Comparison of ENCODE assay signal across 17 cellular contexts in genomic region chr11:1326435-1327063, GRCh38. TPM values are rescaled to one million over a fixed set of nuclear protein-coding genes. Genes with fewer than 3 reads are reported as not detected.
A peak's percentile ranks its signal among the peaks of the same experiment; 100 is the strongest.
DNase-seq lines count a peak whose midpoint lies in the region; ATAC-seq and TF ChIP-seq lines count a peak whose summit lies in the region.
"Had no signal": no experiment of that assay in that cellular context is flagged by ENCODE, and none has a peak within 500 bp of the region (broad histone marks: within the 10 kb centered on the region; RNA-seq: fewer than 3 reads in every experiment).

No MANE protein-coding gene starts in this region.

- intact Hi-C loops in esophagus muscularis mucosa (cut with DNase I) = no loop called here
- intact Hi-C loops in Caco-2 (cut with micrococcal nuclease; ENCODE audit: unreplicated experiment) = no loop called here

- DNase-seq in EL = peak; percentile 25
- DNase-seq in LHCN-M2 (ENCODE audit: low read depth) = peak; percentile 37
- no peak for DNase-seq in neuronal stem cell (ENCODE audit: low spot score)
- DNase-seq in esophagus muscularis mucosa (ENCODE audit: extremely low spot score) = no peak
- no peak for DNase-seq in pons (ENCODE audit: low spot score)
- no peak for DNase-seq in Caco-2
- DNase-seq: activated naive CD8-positive, alpha-beta T cell treated with anti-CD3 and anti-CD28 coated beads, Interleukin-2, amount 10 ng/mL, durations not matched to agents 7 days and 5 days; effector CD4-positive, alpha-beta T cell; foreskin keratinocyte; left cardiac atrium; MV-4-11; NCI-H2081 treated with DMSO at 0.1 percent for 48 hours; NCI-H526; stimulated activated CD4-positive, alpha-beta T cell treated with anti-CD3 and anti-CD28 coated beads, Interleukin-4, amount 100 ng/mL, for 4 hours; thyroid gland had no signal

- H2BK5ac ChIP-seq in neuronal stem cell (ENCODE audit: low read length) = no peak overlapping the region

- H3K18ac ChIP-seq in neuronal stem cell (ENCODE audit: low read length) = no peak overlapping the region

- H2BK15ac ChIP-seq in neuronal stem cell (ENCODE audit: low read length) = no peak overlapping the region

- H3K4me2 ChIP-seq in neuronal stem cell (ENCODE audit: insufficient read depth, low read length, poor library complexity, severe bottlenecking) = no peak overlapping the region

- BruUV-seq in Caco-2 (replicated peaks; lab: Mats Ljungman, UMichigan) = no TSS peak

- H3K27me3 ChIP-seq in neuronal stem cell (ENCODE audit: control insufficient read depth in 3 of 3, insufficient read depth in 3 of 3, low read depth in 1 of 3, low read length in 3 of 3) = peaks cover 0 to 11% (median 0%) of the 10 kb centered on the region in 3 experiments
- H3K27me3 ChIP-seq in esophagus muscularis mucosa = peaks cover 0 to 6% (median 0%) of the 10 kb centered on the region in 4 donors
- H3K27me3 ChIP-seq in Caco-2 (replicated peaks; ENCODE audit: control insufficient read depth, insufficient read depth, low read length) = no peaks in the 10 kb centered on the region
- H3K27me3 ChIP-seq: BLaER1 treated with 17β-estradiol and CSF1 and Interleukin-3, amounts not matched to agents 10 nM and 100 nM; thyroid gland had no signal

- peaks cover 24% of the 10 kb centered on the region for H3K27me3 Mint-ChIP-seq in activated T-helper 17 cell treated with anti-CD3 and anti-CD28 coated beads, Interleukin-2, amount 50 U/mL, for 72 hours
- peaks cover 14% of the 10 kb centered on the region for H3K27me3 Mint-ChIP-seq in Caco-2 (ENCODE audit: insufficient read depth, unreplicated experiment)

- H3K4ac ChIP-seq in neuronal stem cell (ENCODE audit: low read length) = no peak overlapping the region

- H4K91ac ChIP-seq in neuronal stem cell (ENCODE audit: low read depth, low read length, poor library complexity) = no peak overlapping the region

- H3K23ac ChIP-seq in neuronal stem cell (ENCODE audit: low read depth, low read length, poor library complexity) = no peak overlapping the region

- H3K9ac ChIP-seq in neuronal stem cell (ENCODE audit: low read depth, low read length, poor library complexity) = no peak overlapping the region
- H3K9ac ChIP-seq: BLaER1 treated with 17β-estradiol and CSF1 and Interleukin-3, amounts not matched to agents 10 nM and 100 nM had no signal

- TF ChIP-seq CTCF in esophagus muscularis mucosa (IDR thresholded peaks at IDR 0.05) (no peak), Caco-2 (IDR thresholded peaks at IDR 0.05; ENCODE audit: insufficient read depth in 1 of 2, low read depth in 1 of 2, low read length in 1 of 2, severe bottlenecking in 1 of 2, unreplicated experiment in 1 of 2) (no peak)

- no peak overlapping the region for H2AK5ac ChIP-seq in neuronal stem cell (ENCODE audit: low read depth, low read length)

- peak overlapping the region; percentile 9 for H2AFZ ChIP-seq in neuronal stem cell (ENCODE audit: low read length)

- no peak overlapping the region for H2BK12ac ChIP-seq in neuronal stem cell (ENCODE audit: low read length)

- no CpG with 5 or more reads among the region's 11 CpGs for WGBS in neuronal stem cell (ENCODE audit: extremely low coverage in 2 of 2, insufficient read length in 2 of 2, insufficient replicate concordance in 1 of 2), 2 donors
- WGBS in esophagus muscularis mucosa = 78% methylated on average over 11 of the region's 11 CpGs

- TF ChIP-seq EP300 in esophagus muscularis mucosa (IDR thresholded peaks at IDR 0.05) = no peak

- H3K14ac ChIP-seq in neuronal stem cell (ENCODE audit: low read length) = no peak overlapping the region

- H3K4me1 Mint-ChIP-seq in activated T-helper 17 cell treated with anti-CD3 and anti-CD28 coated beads, Interleukin-2, amount 50 U/mL, for 72 hours = peaks cover 14% of the 10 kb centered on the region
- H3K4me1 Mint-ChIP-seq in Caco-2 (ENCODE audit: low read depth, unreplicated experiment) = no peaks in the 10 kb centered on the region

- H3K79me1 ChIP-seq in neuronal stem cell (ENCODE audit: low read depth, low read length) = no peaks in the 10 kb centered on the region

- TF ChIP-seq POLR2A in esophagus muscularis mucosa (IDR thresholded peaks at IDR 0.05; ENCODE audit: low read depth) = no peak

- no peaks in the 10 kb centered on the region for H3K36me3 ChIP-seq in neuronal stem cell (replicated peaks in 1 of 2; ENCODE audit: control insufficient read depth in 2 of 2, insufficient read depth in 2 of 2, low read length in 2 of 2)
- H3K36me3 ChIP-seq in esophagus muscularis mucosa = no peaks in the 10 kb centered on the region
- H3K36me3 ChIP-seq in Caco-2 (ENCODE audit: control insufficient read depth, insufficient read depth, low read length) = no peaks in the 10 kb centered on the region
- H3K36me3 ChIP-seq: BLaER1 treated with 17β-estradiol and CSF1 and Interleukin-3, amounts not matched to agents 10 nM and 100 nM; thyroid gland had no signal

- POLR2A ChIA-PET in Caco-2 (lab: Charles Lee) = no interaction called here

- H3K27ac ChIP-seq in neuronal stem cell (replicated peaks; ENCODE audit: low read length) (no peak overlapping the region), esophagus muscularis mucosa (replicated peaks in 1 of 4) (no peak overlapping the region)
- H3K27ac ChIP-seq: BLaER1 treated with 17β-estradiol and CSF1 and Interleukin-3, amounts not matched to agents 10 nM and 100 nM; foreskin keratinocyte; thyroid gland had no signal

- no peak overlapping the region for H4K8ac ChIP-seq in neuronal stem cell (ENCODE audit: low read depth, low read length)

- peaks cover 14% of the 10 kb centered on the region for H3K9me3 Mint-ChIP-seq in activated T-helper 17 cell treated with anti-CD3 and anti-CD28 coated beads, Interleukin-2, amount 50 U/mL, for 72 hours
- peaks cover 4% of the 10 kb centered on the region for H3K9me3 Mint-ChIP-seq in Caco-2 (ENCODE audit: unreplicated experiment)

- no peak overlapping the region for H3K4me3 ChIP-seq in neuronal stem cell (ENCODE audit: low read length in 2 of 2)
- H3K4me3 ChIP-seq in esophagus muscularis mucosa = no peak overlapping the region
- H3K4me3 ChIP-seq in Caco-2 (ENCODE audit: low read depth, low read length) = no peak overlapping the region
- H3K4me3 ChIP-seq: BLaER1 treated with 17β-estradiol and CSF1 and Interleukin-3, amounts not matched to agents 10 nM and 100 nM; thyroid gland had no signal

- no peak overlapping the region for H2BK120ac ChIP-seq in neuronal stem cell (ENCODE audit: low read depth, low read length)

- CTCF ChIA-PET in Caco-2 (lab: Charles Lee) = no interaction called here

- H3K27ac Mint-ChIP-seq in activated T-helper 17 cell treated with anti-CD3 and anti-CD28 coated beads, Interleukin-2, amount 50 U/mL, for 72 hours = peak overlapping the region; percentile 20
- no peak overlapping the region for H3K27ac Mint-ChIP-seq in Caco-2 (ENCODE audit: unreplicated experiment)
- H3K27ac Mint-ChIP-seq: activated naive CD8-positive, alpha-beta T cell treated with anti-CD3 and anti-CD28 coated beads, Interleukin-2, amount 10 ng/mL, durations not matched to agents 7 days and 5 days had no signal

- no peaks in the 10 kb centered on the region for H3K36me3 Mint-ChIP-seq in activated T-helper 17 cell treated with anti-CD3 and anti-CD28 coated beads, Interleukin-2, amount 50 U/mL, for 72 hours (ENCODE audit: low read depth)
- no peaks in the 10 kb centered on the region for H3K36me3 Mint-ChIP-seq in Caco-2 (ENCODE audit: insufficient read depth, unreplicated experiment)

- H3K9me3 ChIP-seq in neuronal stem cell (replicated peaks in 1 of 2; ENCODE audit: control insufficient read depth in 2 of 2, insufficient read depth in 1 of 2, low read depth in 1 of 2, low read length in 2 of 2) (peaks cover 4 to 13% of the 10 kb centered on the region in 2 donors), esophagus muscularis mucosa (peaks cover 0 to 18% (median 0%) of the 10 kb centered on the region in 4 donors), Caco-2 (peaks cover 6% of the 10 kb centered on the region)
- H3K9me3 ChIP-seq: thyroid gland had no signal

- ATAC-seq in activated T-helper 17 cell treated with anti-CD3 and anti-CD28 coated beads, Interleukin-2, amount 50 U/mL, for 72 hours (replicated peaks) = no peak
- ATAC-seq: foreskin keratinocyte, left cardiac atrium had no signal

- H3K4me3 Mint-ChIP-seq in activated T-helper 17 cell treated with anti-CD3 and anti-CD28 coated beads, Interleukin-2, amount 50 U/mL, for 72 hours = peak overlapping the region; percentile 18
- H3K4me3 Mint-ChIP-seq in Caco-2 (ENCODE audit: unreplicated experiment) = no peak overlapping the region
- H3K4me3 Mint-ChIP-seq: activated naive CD8-positive, alpha-beta T cell treated with anti-CD3 and anti-CD28 coated beads, Interleukin-2, amount 10 ng/mL, durations not matched to agents 7 days and 5 days had no signal

- H3K4me1 ChIP-seq in neuronal stem cell (ENCODE audit: control insufficient read depth in 2 of 2, insufficient read depth in 1 of 2, low read depth in 1 of 2, low read length in 2 of 2) = no peaks in the 10 kb centered on the region
- H3K4me1 ChIP-seq in esophagus muscularis mucosa = no peaks in the 10 kb centered on the region
- H3K4me1 ChIP-seq in Caco-2 = no peaks in the 10 kb centered on the region
- H3K4me1 ChIP-seq: foreskin keratinocyte, thyroid gland had no signal

RNA-seq across cellular contexts. Expression of gene TOLLIP, which starts 17.1 kb away (rescaled TPM):
- total RNA-seq in LHCN-M2 (2014; rRNA removed) (31.5 and 42.1 TPM in 2 replicates), esophagus muscularis mucosa (10 to 100 TPM; 33.2 to 71.6 (median 58.6) TPM), Caco-2 (2022) (64.6 and 78.3 TPM in 2 replicates)
- 69.9 TPM for polyA plus RNA-seq in LHCN-M2 (2012)
- 10 to 100 TPM; 27.6 to 30.8 TPM for total RNA-seq in activated T-helper 17 cell treated with anti-CD3 and anti-CD28 coated beads, Interleukin-2, amount 50 U/mL, for 72 hours
- polyA plus RNA-seq in neuronal stem cell (2013, experiment 1 of 2) = 16.5 TPM
- 15.3 TPM for polyA plus RNA-seq in neuronal stem cell (2013, experiment 2 of 2)

Comparison
In these comparisons a context has a peak if more than half of its experiments do, and no peak if none do; other contexts are left out.
1. DNase-seq: peak in EL (single experiment) and LHCN-M2 (single experiment); none in neuronal stem cell (single experiment), esophagus muscularis mucosa (single experiment), pons (single experiment) and Caco-2 (0 of 2).